ENCODE assay signal across 6 cellular contexts in genomic region chr21:39583586-39583985, GRCh38. TPM values are rescaled to one million over a fixed set of nuclear protein-coding genes. Genes with fewer than 3 reads are reported as not detected.
"Had no signal": no experiment of that assay in that cellular context is flagged by ENCODE, and none has a peak within 500 bp of the region (broad histone marks: within the 10 kb centered on the region; RNA-seq: fewer than 3 reads in every experiment).

No MANE protein-coding gene starts in this region.

RNA-seq across cellular contexts. Expression of gene B3GALT5, which starts 29.2 kb away (rescaled TPM):
- total RNA-seq: lung microvascular endothelial cell; mammary epithelial cell; mononuclear cell; naive thymus-derived CD4-positive, alpha-beta T cell had no signal
- polyA plus RNA-seq: immature natural killer cell; keratinocyte; mammary epithelial cell; naive thymus-derived CD4-positive, alpha-beta T cell had no signal
